Comparison of ENCODE assay signal across 21 cellular contexts in genomic region chr2:16224298-16225045, GRCh38.
"Had no signal": no experiment of that assay in that cellular context is flagged by ENCODE, and none has a peak within 500 bp of the region (broad histone marks: within the 10 kb centered on the region; RNA-seq: fewer than 3 reads in every experiment).

No MANE protein-coding gene starts in this region.

- H3K27me3 ChIP-seq: ascending aorta, esophagus muscularis mucosa, pancreas, uterus had no signal

- H3K36me3 Mint-ChIP-seq: activated naive CD4-positive, alpha-beta T cell treated with anti-CD3 and anti-CD28 coated beads, Interleukin-2, amount 10 ng/mL, durations not matched to agents 7 days and 5 days; T-cell had no signal

- H3K9me3 ChIP-seq: ascending aorta, breast epithelium, esophagus muscularis mucosa, gastroesophageal sphincter, lower lobe of right lung, pancreas, tibial artery, uterus had no signal

- H3K27ac Mint-ChIP-seq: activated CD4-positive, alpha-beta T cell treated with anti-CD3 and anti-CD28 coated beads, Interleukin-2, amount 10 ng/mL, durations not matched to agents 7 days and 5 days; activated CD8-positive, alpha-beta T cell treated with anti-CD3 and anti-CD28 coated beads, Interleukin-2, amount 10 ng/mL, durations not matched to agents 7 days and 5 days; activated naive CD4-positive, alpha-beta T cell treated with anti-CD3 and anti-CD28 coated beads, Interleukin-2, amount 10 ng/mL, durations not matched to agents 7 days and 5 days; T-cell had no signal

- H3K4me3 Mint-ChIP-seq: activated CD4-positive, alpha-beta T cell treated with anti-CD3 and anti-CD28 coated beads, Interleukin-2, amount 10 ng/mL, durations not matched to agents 7 days and 5 days; activated CD8-positive, alpha-beta T cell treated with anti-CD3 and anti-CD28 coated beads, Interleukin-2, amount 10 ng/mL, durations not matched to agents 7 days and 5 days; activated naive CD4-positive, alpha-beta T cell treated with anti-CD3 and anti-CD28 coated beads, Interleukin-2, amount 10 ng/mL, durations not matched to agents 7 days and 5 days; activated T-cell treated with anti-CD3 and anti-CD28 coated beads, Interleukin-2, amount 50 U/mL, for 4 hours; T-cell had no signal

- H3K4me3 ChIP-seq: ascending aorta, breast epithelium, coronary artery, esophagus muscularis mucosa, gastroesophageal sphincter, lower lobe of right lung, pancreas, SK-N-MC, tibial artery, uterus had no signal

- DNase-seq: activated CD4-positive, alpha-beta T cell treated with anti-CD3 and anti-CD28 coated beads, Interleukin-2, amount 10 ng/mL, durations not matched to agents 7 days and 5 days; activated CD8-positive, alpha-beta memory T cell treated with anti-CD3 and anti-CD28 coated beads, Interleukin-2, amount 50 U/mL, for 4 hours; activated CD8-positive, alpha-beta T cell treated with anti-CD3 and anti-CD28 coated beads, Interleukin-2, amount 10 ng/mL, durations not matched to agents 7 days and 5 days; activated naive CD4-positive, alpha-beta T cell treated with anti-CD3 and anti-CD28 coated beads, Interleukin-2, amount 10 ng/mL, durations not matched to agents 7 days and 5 days; activated T-cell treated with anti-CD3 and anti-CD28 coated beads, Interleukin-2, amount 50 U/mL, for 4 hours; effector CD4-positive, alpha-beta T cell; left colon; lower lobe of right lung; midbrain; pancreas; stimulated activated CD8-positive, alpha-beta memory T cell treated with anti-CD3 and anti-CD28 coated beads, Interleukin-4, amount 100 ng/mL, for 48 hours; stimulated activated naive CD4-positive, alpha-beta T cell; T-cell; uterus had no signal

- H3K27ac ChIP-seq: ascending aorta, breast epithelium, coronary artery, esophagus muscularis mucosa, gastroesophageal sphincter, lower lobe of right lung, pancreas, SK-N-MC, tibial artery, uterus had no signal

- ATAC-seq: activated CD8-positive, alpha-beta T cell treated with anti-CD3 and anti-CD28 coated beads, Interleukin-2, amount 10 ng/mL, durations not matched to agents 7 days and 5 days; gastroesophageal sphincter; left colon; lower lobe of right lung; pancreas; T-cell had no signal

- H3K36me3 ChIP-seq: ascending aorta, breast epithelium, esophagus muscularis mucosa, gastroesophageal sphincter, lower lobe of right lung, pancreas, tibial artery, uterus had no signal

- H3K27me3 Mint-ChIP-seq: activated CD4-positive, alpha-beta T cell treated with anti-CD3 and anti-CD28 coated beads, Interleukin-2, amount 10 ng/mL, durations not matched to agents 7 days and 5 days; activated naive CD4-positive, alpha-beta T cell treated with anti-CD3 and anti-CD28 coated beads, Interleukin-2, amount 10 ng/mL, durations not matched to agents 7 days and 5 days had no signal

- H3K4me1 ChIP-seq: ascending aorta, breast epithelium, lower lobe of right lung, pancreas, tibial artery, uterus had no signal

- H3K9me3 Mint-ChIP-seq: activated CD4-positive, alpha-beta T cell treated with anti-CD3 and anti-CD28 coated beads, Interleukin-2, amount 10 ng/mL, durations not matched to agents 7 days and 5 days; activated naive CD4-positive, alpha-beta T cell treated with anti-CD3 and anti-CD28 coated beads, Interleukin-2, amount 10 ng/mL, durations not matched to agents 7 days and 5 days; T-cell had no signal

- H3K4me1 Mint-ChIP-seq: activated CD4-positive, alpha-beta T cell treated with anti-CD3 and anti-CD28 coated beads, Interleukin-2, amount 10 ng/mL, durations not matched to agents 7 days and 5 days; activated naive CD4-positive, alpha-beta T cell treated with anti-CD3 and anti-CD28 coated beads, Interleukin-2, amount 10 ng/mL, durations not matched to agents 7 days and 5 days; T-cell had no signal
